ENCODE assay signal across 2 cellular contexts in the genomic region with DNA sequence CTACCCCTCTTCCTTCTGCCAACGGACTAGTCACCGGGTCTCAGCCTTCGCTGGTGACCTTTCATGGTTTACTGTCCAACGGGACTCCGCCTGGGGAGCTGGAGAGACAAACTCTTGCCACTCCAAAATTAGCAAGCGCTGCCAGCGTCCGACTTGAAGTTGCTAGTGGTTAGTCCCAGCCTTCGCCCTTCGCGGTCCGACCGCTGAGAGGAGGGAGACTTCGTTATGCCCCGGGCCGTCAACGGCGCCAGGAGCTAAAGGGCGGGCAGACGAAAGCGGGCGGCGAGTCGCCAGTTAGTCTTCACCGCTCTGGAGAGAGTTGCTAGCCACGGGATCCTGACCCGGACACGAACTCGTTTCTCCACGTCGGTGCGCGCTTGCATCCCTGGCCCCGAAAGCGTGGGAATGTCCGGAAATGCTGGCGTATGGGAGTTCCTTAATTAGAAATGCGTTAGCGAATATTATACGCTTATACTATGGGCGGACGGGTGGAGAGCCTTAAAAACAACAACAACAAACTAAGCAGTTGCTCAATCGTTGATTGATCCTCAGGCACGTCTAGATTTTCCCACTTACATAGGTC.
A peak's percentile ranks its signal among the peaks of the same experiment; 100 is the strongest.
TF ChIP-seq lines count a peak whose summit lies in the region.

No MANE protein-coding gene starts in this region.

TF ChIP-seq in IMR-90, 13 proteins besides CTCF, POLR2A, EP300 and RAD21:
- peak; percentile 37; the same call in 1 of the 2 replicates for TF ChIP-seq CEBPB (IDR thresholded peaks at IDR 0.05; ENCODE audit: low read depth, low read length)
- no peak for TF ChIP-seq NFE2L2 (IDR thresholded peaks at IDR 0.05; ENCODE audit: low read depth, low read length)

TF ChIP-seq in WTC11, 78 proteins besides CTCF, POLR2A, EP300 and RAD21:
- TF ChIP-seq TEAD1 (CRISPR knock-in tag; IDR thresholded peaks at IDR 0.05) = no peak
- TF ChIP-seq FOXP1 (CRISPR knock-in tag; IDR thresholded peaks at IDR 0.05; ENCODE audit: borderline replicate concordance) = no peak
- TF ChIP-seq, protein P1, sequence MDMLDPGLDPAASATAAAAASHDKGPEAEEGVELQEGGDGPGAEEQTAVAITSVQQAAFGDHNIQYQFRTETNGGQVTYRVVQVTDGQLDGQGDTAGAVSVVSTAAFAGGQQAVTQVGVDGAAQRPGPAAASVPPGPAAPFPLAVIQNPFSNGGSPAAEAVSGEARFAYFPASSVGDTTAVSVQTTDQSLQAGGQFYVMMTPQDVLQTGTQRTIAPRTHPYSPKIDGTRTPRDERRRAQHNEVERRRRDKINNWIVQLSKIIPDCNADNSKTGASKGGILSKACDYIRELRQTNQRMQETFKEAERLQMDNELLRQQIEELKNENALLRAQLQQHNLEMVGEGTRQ (CRISPR knock-in tag; IDR thresholded peaks at IDR 0.05) = no peak
- TF ChIP-seq ZNF532 (CRISPR knock-in tag; IDR thresholded peaks at IDR 0.05; ENCODE audit: borderline replicate concordance) = no peak
- TF ChIP-seq E2F5 (CRISPR knock-in tag; IDR thresholded peaks at IDR 0.05) = 0 out of 2 replicates have a peak, but pooled peaks have one; percentile 28
- TF ChIP-seq STAT6 (CRISPR knock-in tag; conservative IDR thresholded peaks at IDR 0.05; ENCODE audit: low read depth) = no peak
- TF ChIP-seq, protein P2, sequence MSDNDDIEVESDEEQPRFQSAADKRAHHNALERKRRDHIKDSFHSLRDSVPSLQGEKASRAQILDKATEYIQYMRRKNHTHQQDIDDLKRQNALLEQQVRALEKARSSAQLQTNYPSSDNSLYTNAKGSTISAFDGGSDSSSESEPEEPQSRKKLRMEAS (CRISPR knock-in tag; IDR thresholded peaks at IDR 0.05) = 0 out of 2 replicates have a peak, but pooled peaks have one; percentile 16
- no peak for TF ChIP-seq PRDM15 (CRISPR knock-in tag; IDR thresholded peaks at IDR 0.05)
- no peak for TF ChIP-seq ZNF138 (CRISPR knock-in tag; conservative IDR thresholded peaks at IDR 0.05)
- TF ChIP-seq, protein P3, sequence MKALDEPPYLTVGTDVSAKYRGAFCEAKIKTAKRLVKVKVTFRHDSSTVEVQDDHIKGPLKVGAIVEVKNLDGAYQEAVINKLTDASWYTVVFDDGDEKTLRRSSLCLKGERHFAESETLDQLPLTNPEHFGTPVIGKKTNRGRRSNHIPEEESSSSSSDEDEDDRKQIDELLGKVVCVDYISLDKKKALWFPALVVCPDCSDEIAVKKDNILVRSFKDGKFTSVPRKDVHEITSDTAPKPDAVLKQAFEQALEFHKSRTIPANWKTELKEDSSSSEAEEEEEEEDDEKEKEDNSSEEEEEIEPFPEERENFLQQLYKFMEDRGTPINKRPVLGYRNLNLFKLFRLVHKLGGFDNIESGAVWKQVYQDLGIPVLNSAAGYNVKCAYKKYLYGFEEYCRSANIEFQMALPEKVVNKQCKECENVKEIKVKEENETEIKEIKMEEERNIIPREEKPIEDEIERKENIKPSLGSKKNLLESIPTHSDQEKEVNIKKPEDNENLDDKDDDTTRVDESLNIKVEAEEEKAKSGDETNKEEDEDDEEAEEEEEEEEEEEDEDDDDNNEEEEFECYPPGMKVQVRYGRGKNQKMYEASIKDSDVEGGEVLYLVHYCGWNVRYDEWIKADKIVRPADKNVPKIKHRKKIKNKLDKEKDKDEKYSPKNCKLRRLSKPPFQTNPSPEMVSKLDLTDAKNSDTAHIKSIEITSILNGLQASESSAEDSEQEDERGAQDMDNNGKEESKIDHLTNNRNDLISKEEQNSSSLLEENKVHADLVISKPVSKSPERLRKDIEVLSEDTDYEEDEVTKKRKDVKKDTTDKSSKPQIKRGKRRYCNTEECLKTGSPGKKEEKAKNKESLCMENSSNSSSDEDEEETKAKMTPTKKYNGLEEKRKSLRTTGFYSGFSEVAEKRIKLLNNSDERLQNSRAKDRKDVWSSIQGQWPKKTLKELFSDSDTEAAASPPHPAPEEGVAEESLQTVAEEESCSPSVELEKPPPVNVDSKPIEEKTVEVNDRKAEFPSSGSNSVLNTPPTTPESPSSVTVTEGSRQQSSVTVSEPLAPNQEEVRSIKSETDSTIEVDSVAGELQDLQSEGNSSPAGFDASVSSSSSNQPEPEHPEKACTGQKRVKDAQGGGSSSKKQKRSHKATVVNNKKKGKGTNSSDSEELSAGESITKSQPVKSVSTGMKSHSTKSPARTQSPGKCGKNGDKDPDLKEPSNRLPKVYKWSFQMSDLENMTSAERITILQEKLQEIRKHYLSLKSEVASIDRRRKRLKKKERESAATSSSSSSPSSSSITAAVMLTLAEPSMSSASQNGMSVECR (CRISPR knock-in tag; IDR thresholded peaks at IDR 0.05; ENCODE audit: borderline replicate concordance) = 0 out of 2 replicates have a peak, but pooled peaks have one; percentile 32
- TF ChIP-seq ETV6 (CRISPR knock-in tag; IDR thresholded peaks at IDR 0.05) = no peak
- TF ChIP-seq NR3C1 (CRISPR knock-in tag; conservative IDR thresholded peaks at IDR 0.05; ENCODE audit: low read depth) = no peak
